ENCODE assay signal across 1 cellular context in the genomic region with DNA sequence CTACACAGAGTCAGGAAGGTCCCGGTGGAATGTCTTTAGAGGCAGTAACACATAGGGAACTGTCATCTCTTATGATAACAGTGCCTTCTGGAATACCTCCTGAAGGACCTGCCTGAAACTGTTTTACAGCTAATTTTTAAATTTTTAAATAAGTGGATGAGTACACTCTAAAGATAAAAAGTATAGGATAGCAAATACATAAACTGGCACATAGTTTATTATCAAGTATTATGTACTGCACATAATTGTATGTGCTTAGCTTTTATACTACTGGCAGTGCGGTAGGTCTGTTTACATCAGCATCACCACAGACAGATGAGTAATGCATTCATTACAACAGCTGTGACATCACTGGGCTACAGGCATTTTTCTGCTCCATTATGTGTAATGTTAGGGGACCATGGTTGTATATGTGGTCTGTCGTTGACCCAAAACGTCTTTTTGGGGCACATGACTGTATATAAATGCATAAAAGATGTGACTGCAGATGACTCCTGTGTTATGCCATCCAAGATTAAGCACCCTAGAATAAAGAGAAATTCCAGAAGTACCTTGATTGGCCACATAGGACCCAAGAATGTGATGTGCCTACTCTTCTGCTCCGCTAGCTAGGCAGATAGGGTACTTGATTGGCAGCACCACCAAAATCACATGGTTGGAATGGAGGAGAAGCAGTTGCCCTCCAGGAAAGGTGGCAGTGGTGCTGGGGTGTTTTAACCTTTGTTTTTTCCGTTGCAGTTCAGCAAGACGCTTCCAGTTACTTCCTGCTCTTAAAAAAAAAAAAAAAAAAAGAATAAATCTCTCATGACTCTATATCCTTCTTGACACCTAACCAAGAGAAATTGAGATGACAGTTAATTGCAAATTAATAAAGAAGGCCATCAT.
TF ChIP-seq lines count a peak whose summit lies in the region.

No MANE protein-coding gene starts in this region.

TF ChIP-seq in K562, 482 proteins besides CTCF, POLR2A, EP300 and RAD21 (continued from another document):
- TF ChIP-seq, protein P1, sequence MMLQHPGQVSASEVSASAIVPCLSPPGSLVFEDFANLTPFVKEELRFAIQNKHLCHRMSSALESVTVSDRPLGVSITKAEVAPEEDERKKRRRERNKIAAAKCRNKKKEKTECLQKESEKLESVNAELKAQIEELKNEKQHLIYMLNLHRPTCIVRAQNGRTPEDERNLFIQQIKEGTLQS (IDR thresholded peaks at IDR 0.05), result peak; percentile 38; the same call in 1 of the 2 replicates
- TF ChIP-seq, protein P1 (CRISPR knock-in tag; conservative IDR thresholded peaks at IDR 0.05), result no peak
- TF ChIP-seq ZNF324 (CRISPR knock-in tag; IDR thresholded peaks at IDR 0.05) (no peak), FOSL1 (tag; conservative IDR thresholded peaks at IDR 0.05) (peak; percentile 52; the same call in 1 of the 2 replicates), ZNF146 (CRISPR knock-in tag; IDR thresholded peaks at IDR 0.05; ENCODE audit: unreplicated experiment) (no peak), RFX7 (CRISPR knock-in tag; IDR thresholded peaks at IDR 0.05) (no peak), BCOR (IDR thresholded peaks at IDR 0.05) (no peak)
